Comparison of ENCODE assay signal across 1 cellular context in the genomic region with DNA sequence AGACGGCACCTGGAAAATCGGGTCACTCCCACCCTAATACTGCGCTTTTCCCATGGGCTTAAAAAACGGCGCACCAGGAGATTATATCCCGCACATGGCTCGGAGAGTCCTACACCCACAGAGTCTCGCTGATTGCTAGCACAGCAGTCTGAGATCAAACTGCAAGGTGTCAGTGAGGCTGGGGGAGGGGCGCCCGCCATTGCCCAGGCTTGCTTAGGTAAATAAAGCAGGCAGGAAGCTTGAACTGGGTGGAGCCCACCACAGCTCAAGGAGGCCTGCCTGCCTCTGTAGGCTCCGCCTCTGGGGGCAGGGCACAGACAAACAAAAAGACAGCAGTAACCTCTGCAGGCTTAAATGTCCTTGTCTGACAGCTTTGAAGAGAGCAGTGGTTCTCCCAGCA.
TF ChIP-seq lines count a peak whose summit lies in the region.
"Not testable (repeated sequence)": the region's sequence is repeated elsewhere in the genome, so short reads cannot be mapped to it uniquely, and the experiment has no call there.

No MANE protein-coding gene starts in this region.

TF ChIP-seq in HepG2, 621 proteins besides CTCF, POLR2A, EP300 and RAD21 (continued from another document):
- TF ChIP-seq, protein P1, sequence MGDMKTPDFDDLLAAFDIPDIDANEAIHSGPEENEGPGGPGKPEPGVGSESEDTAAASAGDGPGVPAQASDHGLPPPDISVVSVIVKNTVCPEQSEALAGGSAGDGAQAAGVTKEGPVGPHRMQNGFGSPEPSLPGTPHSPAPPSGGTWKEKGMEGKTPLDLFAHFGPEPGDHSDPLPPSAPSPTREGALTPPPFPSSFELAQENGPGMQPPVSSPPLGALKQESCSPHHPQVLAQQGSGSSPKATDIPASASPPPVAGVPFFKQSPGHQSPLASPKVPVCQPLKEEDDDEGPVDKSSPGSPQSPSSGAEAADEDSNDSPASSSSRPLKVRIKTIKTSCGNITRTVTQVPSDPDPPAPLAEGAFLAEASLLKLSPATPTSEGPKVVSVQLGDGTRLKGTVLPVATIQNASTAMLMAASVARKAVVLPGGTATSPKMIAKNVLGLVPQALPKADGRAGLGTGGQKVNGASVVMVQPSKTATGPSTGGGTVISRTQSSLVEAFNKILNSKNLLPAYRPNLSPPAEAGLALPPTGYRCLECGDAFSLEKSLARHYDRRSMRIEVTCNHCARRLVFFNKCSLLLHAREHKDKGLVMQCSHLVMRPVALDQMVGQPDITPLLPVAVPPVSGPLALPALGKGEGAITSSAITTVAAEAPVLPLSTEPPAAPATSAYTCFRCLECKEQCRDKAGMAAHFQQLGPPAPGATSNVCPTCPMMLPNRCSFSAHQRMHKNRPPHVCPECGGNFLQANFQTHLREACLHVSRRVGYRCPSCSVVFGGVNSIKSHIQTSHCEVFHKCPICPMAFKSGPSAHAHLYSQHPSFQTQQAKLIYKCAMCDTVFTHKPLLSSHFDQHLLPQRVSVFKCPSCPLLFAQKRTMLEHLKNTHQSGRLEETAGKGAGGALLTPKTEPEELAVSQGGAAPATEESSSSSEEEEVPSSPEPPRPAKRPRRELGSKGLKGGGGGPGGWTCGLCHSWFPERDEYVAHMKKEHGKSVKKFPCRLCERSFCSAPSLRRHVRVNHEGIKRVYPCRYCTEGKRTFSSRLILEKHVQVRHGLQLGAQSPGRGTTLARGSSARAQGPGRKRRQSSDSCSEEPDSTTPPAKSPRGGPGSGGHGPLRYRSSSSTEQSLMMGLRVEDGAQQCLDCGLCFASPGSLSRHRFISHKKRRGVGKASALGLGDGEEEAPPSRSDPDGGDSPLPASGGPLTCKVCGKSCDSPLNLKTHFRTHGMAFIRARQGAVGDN (CRISPR knock-in tag; IDR thresholded peaks at IDR 0.05), result peak; percentile 32; the same call in 1 of the 2 replicates
- TF ChIP-seq HOXA3 (CRISPR knock-in tag; IDR thresholded peaks at IDR 0.05) (peak; percentile 27; the same call in 1 of the 2 replicates), SOX13 (CRISPR knock-in tag; conservative IDR thresholded peaks at IDR 0.05 in 1 of 2, IDR thresholded peaks at IDR 0.05 in 1 of 2) (peak in 1 of 2 experiments; percentile 17; a peak in 1 of 4 replicates), POGZ (CRISPR knock-in tag; IDR thresholded peaks at IDR 0.05) (peak; percentile 41; the same call in 1 of the 2 replicates), SP5 (CRISPR knock-in tag; IDR thresholded peaks at IDR 0.05; ENCODE audit: borderline replicate concordance, low read depth) (0 out of 2 replicates have a peak, but pooled peaks have one; percentile 37), ETV5 (CRISPR knock-in tag; IDR thresholded peaks at IDR 0.05; ENCODE audit: borderline replicate concordance) (peak; percentile 27; the same call in 1 of the 2 replicates), FOXA1 (CRISPR knock-in tag; IDR thresholded peaks at IDR 0.05) (peak; percentile 84)
- TF ChIP-seq, protein P2, sequence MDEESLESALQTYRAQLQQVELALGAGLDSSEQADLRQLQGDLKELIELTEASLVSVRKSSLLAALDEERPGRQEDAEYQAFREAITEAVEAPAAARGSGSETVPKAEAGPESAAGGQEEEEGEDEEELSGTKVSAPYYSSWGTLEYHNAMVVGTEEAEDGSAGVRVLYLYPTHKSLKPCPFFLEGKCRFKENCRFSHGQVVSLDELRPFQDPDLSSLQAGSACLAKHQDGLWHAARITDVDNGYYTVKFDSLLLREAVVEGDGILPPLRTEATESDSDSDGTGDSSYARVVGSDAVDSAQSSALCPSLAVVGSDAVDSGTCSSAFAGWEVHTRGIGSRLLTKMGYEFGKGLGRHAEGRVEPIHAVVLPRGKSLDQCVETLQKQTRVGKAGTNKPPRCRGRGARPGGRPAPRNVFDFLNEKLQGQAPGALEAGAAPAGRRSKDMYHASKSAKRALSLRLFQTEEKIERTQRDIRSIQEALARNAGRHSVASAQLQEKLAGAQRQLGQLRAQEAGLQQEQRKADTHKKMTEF (CRISPR knock-in tag; IDR thresholded peaks at IDR 0.05), result peak; percentile 38; the same call in 1 of the 2 replicates
- TF ChIP-seq, protein P3, sequence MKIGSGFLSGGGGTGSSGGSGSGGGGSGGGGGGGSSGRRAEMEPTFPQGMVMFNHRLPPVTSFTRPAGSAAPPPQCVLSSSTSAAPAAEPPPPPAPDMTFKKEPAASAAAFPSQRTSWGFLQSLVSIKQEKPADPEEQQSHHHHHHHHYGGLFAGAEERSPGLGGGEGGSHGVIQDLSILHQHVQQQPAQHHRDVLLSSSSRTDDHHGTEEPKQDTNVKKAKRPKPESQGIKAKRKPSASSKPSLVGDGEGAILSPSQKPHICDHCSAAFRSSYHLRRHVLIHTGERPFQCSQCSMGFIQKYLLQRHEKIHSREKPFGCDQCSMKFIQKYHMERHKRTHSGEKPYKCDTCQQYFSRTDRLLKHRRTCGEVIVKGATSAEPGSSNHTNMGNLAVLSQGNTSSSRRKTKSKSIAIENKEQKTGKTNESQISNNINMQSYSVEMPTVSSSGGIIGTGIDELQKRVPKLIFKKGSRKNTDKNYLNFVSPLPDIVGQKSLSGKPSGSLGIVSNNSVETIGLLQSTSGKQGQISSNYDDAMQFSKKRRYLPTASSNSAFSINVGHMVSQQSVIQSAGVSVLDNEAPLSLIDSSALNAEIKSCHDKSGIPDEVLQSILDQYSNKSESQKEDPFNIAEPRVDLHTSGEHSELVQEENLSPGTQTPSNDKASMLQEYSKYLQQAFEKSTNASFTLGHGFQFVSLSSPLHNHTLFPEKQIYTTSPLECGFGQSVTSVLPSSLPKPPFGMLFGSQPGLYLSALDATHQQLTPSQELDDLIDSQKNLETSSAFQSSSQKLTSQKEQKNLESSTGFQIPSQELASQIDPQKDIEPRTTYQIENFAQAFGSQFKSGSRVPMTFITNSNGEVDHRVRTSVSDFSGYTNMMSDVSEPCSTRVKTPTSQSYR (CRISPR knock-in tag; IDR thresholded peaks at IDR 0.05; ENCODE audit: borderline replicate concordance), result peak; percentile 96
- not testable (repeated sequence) for TF ChIP-seq SOX13, FOXA1 (IDR thresholded peaks at IDR 0.05)
